In genomic region chr2:80393996-80394395, GRCh38 we compare ENCODE assay signal across 25 cellular contexts.
"Had no signal": no experiment of that assay in that cellular context is flagged by ENCODE, and none has a peak within 500 bp of the region (broad histone marks: within the 10 kb centered on the region; RNA-seq: fewer than 3 reads in every experiment).

No MANE protein-coding gene starts in this region.

- DNase-seq: dermis blood vessel endothelial cell; effector memory CD4-positive, alpha-beta T cell; foreskin keratinocyte; heart right ventricle; hippocampal formation; left cardiac atrium; left lung; mesenchymal stem cell; mucosa of descending colon; naive thymus-derived CD4-positive, alpha-beta T cell; nucleus accumbens; psoas muscle; right cardiac atrium; sigmoid colon; spleen; stimulated activated CD4-positive, alpha-beta T cell treated with anti-CD3 and anti-CD28 coated beads, Interleukin-4, amount 100 ng/mL, for 4 hours; stimulated activated naive CD8-positive, alpha-beta T cell treated with anti-CD3 and anti-CD28 coated beads, Interleukin-15, Interleukin-2, amounts not matched to agents 100 U/mL and 50 U/mL, for 24 hours; substantia nigra; testis; tibial artery had no signal

- H3K36me3 Mint-ChIP-seq: naive thymus-derived CD4-positive, alpha-beta T cell; stimulated activated memory B cell treated with anti-CD40 and anti-IgM and Interleukin-4, amounts not matched to agents 10 μg/mL and 1 μg/mL and 100 μg/mL, for 72 hours; type B pancreatic cell had no signal

- H3K4me3 Mint-ChIP-seq: mesothelial cell of epicardium; naive thymus-derived CD4-positive, alpha-beta T cell; nephron; stimulated activated memory B cell treated with anti-CD40 and anti-IgM and Interleukin-4, amounts not matched to agents 10 μg/mL and 1 μg/mL and 100 μg/mL, for 72 hours; type B pancreatic cell had no signal

- H3K27me3 Mint-ChIP-seq: naive thymus-derived CD4-positive, alpha-beta T cell; stimulated activated memory B cell treated with anti-CD40 and anti-IgM and Interleukin-4, amounts not matched to agents 10 μg/mL and 1 μg/mL and 100 μg/mL, for 72 hours had no signal

- H3K27ac Mint-ChIP-seq: naive thymus-derived CD4-positive, alpha-beta T cell; nephron; stimulated activated memory B cell treated with anti-CD40 and anti-IgM and Interleukin-4, amounts not matched to agents 10 μg/mL and 1 μg/mL and 100 μg/mL, for 72 hours; type B pancreatic cell had no signal

- H3K4me1 Mint-ChIP-seq: naive thymus-derived CD4-positive, alpha-beta T cell; nephron; stimulated activated memory B cell treated with anti-CD40 and anti-IgM and Interleukin-4, amounts not matched to agents 10 μg/mL and 1 μg/mL and 100 μg/mL, for 72 hours had no signal

- ATAC-seq: foreskin keratinocyte; gastroesophageal sphincter; heart right ventricle; left cardiac atrium; left lung; mucosa of descending colon; naive thymus-derived CD4-positive, alpha-beta T cell; psoas muscle; right cardiac atrium; stimulated activated memory B cell treated with anti-CD40 and anti-IgM and Interleukin-4, amounts not matched to agents 10 μg/mL and 1 μg/mL and 100 μg/mL, for 72 hours; stimulated activated naive CD8-positive, alpha-beta T cell treated with anti-CD3 and anti-CD28 coated beads, Interleukin-15, Interleukin-2, amounts not matched to agents 100 U/mL and 50 U/mL, for 24 hours had no signal
